ENCODE assay signal across 19 cellular contexts in the genomic region with DNA sequence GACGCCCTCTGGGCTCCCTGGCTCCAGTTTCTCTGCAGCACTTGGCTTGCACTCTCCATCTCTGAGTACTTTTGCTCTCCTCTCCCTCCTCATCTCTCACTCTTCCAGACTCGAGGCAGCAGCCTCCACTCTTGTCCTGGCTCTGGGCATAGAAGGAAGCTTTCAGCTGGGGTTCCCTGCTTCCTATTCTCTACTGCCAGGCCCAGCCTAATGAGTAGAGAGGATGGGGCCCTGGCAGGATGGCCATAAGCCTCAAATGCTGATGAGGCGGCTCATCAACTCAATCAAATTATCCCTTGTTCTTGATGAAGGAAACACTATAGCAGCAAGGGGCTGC. TPM values are rescaled to one million over a fixed set of nuclear protein-coding genes. Genes with fewer than 3 reads are reported as not detected.
DNase-seq lines count a peak whose midpoint lies in the region; ATAC-seq and TF ChIP-seq lines count a peak whose summit lies in the region.
"Had no signal": no experiment of that assay in that cellular context is flagged by ENCODE, and none has a peak within 500 bp of the region (broad histone marks: within the 10 kb centered on the region; RNA-seq: fewer than 3 reads in every experiment).

No MANE protein-coding gene starts in this region.

- H3K27me3 ChIP-seq in H9 (ENCODE audit: insufficient read depth, low read length) (no peaks in the 10 kb centered on the region), neuronal stem cell (ENCODE audit: control insufficient read depth in 3 of 3, insufficient read depth in 3 of 3, low read depth in 1 of 3, low read length in 3 of 3) (peaks cover 0 to 35% (median 0%) of the 10 kb centered on the region in 3 experiments), WERI-Rb-1 (ENCODE audit: insufficient read depth, low read depth, severe bottlenecking) (no peaks in the 10 kb centered on the region)

- H3K79me1 ChIP-seq in H9 (ENCODE audit: insufficient read depth, low read depth, low read length, poor library complexity, severe bottlenecking): no peaks in the 10 kb centered on the region
- no peaks in the 10 kb centered on the region for H3K79me1 ChIP-seq in neuronal stem cell (ENCODE audit: low read depth, low read length)

- no peak overlapping the region for H2BK120ac ChIP-seq in H9 (ENCODE audit: low read depth, low read length, poor library complexity, severe bottlenecking)
- H2BK120ac ChIP-seq in neuronal stem cell (ENCODE audit: low read depth, low read length): no peak overlapping the region

- no peaks in the 10 kb centered on the region for H3K4me1 ChIP-seq in H9 (ENCODE audit: insufficient read depth, low read length)
- no peaks in the 10 kb centered on the region for H3K4me1 ChIP-seq in neuronal stem cell (ENCODE audit: control insufficient read depth in 2 of 2, insufficient read depth in 1 of 2, low read depth in 1 of 2, low read length in 2 of 2)
- H3K4me1 ChIP-seq: Caco-2, HAP-1 had no signal

- no peak overlapping the region for H3K4me3 Mint-ChIP-seq in H9
- no peak overlapping the region for H3K4me3 Mint-ChIP-seq in central memory CD8-positive, alpha-beta T cell
- no peak overlapping the region for H3K4me3 Mint-ChIP-seq in stimulated activated effector memory CD8-positive, alpha-beta T cell treated with anti-CD3 and anti-CD28 coated beads, Interleukin-12 subunit alpha, Interleukin-12 subunit beta, amount 100 ng/mL, for 72 hours
- H3K4me3 Mint-ChIP-seq: CD4-positive, CD25-positive, alpha-beta regulatory T cell had no signal

- WGBS in H9 (ENCODE audit: extremely low coverage, insufficient read length, low lambda C conversion rate): no CpG with 5 or more reads among the region's 3 CpGs
- WGBS in neuronal stem cell (ENCODE audit: extremely low coverage in 2 of 2, insufficient read length in 2 of 2, insufficient replicate concordance in 1 of 2), 2 donors: no CpG with 5 or more reads among the region's 3 CpGs

- H2BK15ac ChIP-seq in H9 (ENCODE audit: low read depth, low read length): no peak overlapping the region
- no peak overlapping the region for H2BK15ac ChIP-seq in neuronal stem cell (ENCODE audit: low read length)

- H3K4me2 ChIP-seq in H9 (ENCODE audit: insufficient read depth, insufficient read length, low read length): no peak overlapping the region
- H3K4me2 ChIP-seq in neuronal stem cell (ENCODE audit: insufficient read depth, low read length, poor library complexity, severe bottlenecking): no peak overlapping the region

- no peak for ATAC-seq in central memory CD8-positive, alpha-beta T cell (replicated peaks; ENCODE audit: extremely low read depth, poor library complexity, severe bottlenecking)
- no peak for ATAC-seq in stimulated activated effector memory CD8-positive, alpha-beta T cell treated with anti-CD3 and anti-CD28 coated beads, Interleukin-12 subunit alpha, Interleukin-12 subunit beta, amount 100 ng/mL, for 72 hours
- no peak for ATAC-seq in HG03457 (IDR thresholded peaks at IDR 0.05; ENCODE audit: unreplicated experiment)
- no peak for ATAC-seq in GM21390 (IDR thresholded peaks at IDR 0.05; ENCODE audit: unreplicated experiment)

- no peak overlapping the region for H2BK12ac ChIP-seq in H9 (ENCODE audit: insufficient read length, low read depth, low read length)
- H2BK12ac ChIP-seq in neuronal stem cell (ENCODE audit: low read length): no peak overlapping the region

- H4K8ac ChIP-seq in H9 (replicated peaks; ENCODE audit: insufficient read length, low read depth, low read length): no peak overlapping the region
- peak overlapping the region; percentile 19 for H4K8ac ChIP-seq in neuronal stem cell (ENCODE audit: low read depth, low read length)

- H3K36me3 ChIP-seq in neuronal stem cell (replicated peaks in 1 of 2; ENCODE audit: control insufficient read depth in 2 of 2, insufficient read depth in 2 of 2, low read length in 2 of 2): no peaks in the 10 kb centered on the region
- H3K36me3 ChIP-seq in WERI-Rb-1: no peaks in the 10 kb centered on the region
- H3K36me3 ChIP-seq: HAP-1 had no signal

- H3K23ac ChIP-seq in H9 (ENCODE audit: insufficient read length, low read depth, low read length) (no peak overlapping the region), neuronal stem cell (ENCODE audit: low read depth, low read length, poor library complexity) (peak overlapping the region; percentile 73)

- H3K9ac ChIP-seq in H9 (ENCODE audit: extremely low read depth, insufficient read length, low read length): no peak overlapping the region
- no peak overlapping the region for H3K9ac ChIP-seq in neuronal stem cell (ENCODE audit: low read depth, low read length, poor library complexity)

- H3K9me3 ChIP-seq in H9 (ENCODE audit: control insufficient read depth, low read depth, low read length) (no peaks in the 10 kb centered on the region), neuronal stem cell (replicated peaks in 1 of 2; ENCODE audit: control insufficient read depth in 2 of 2, insufficient read depth in 1 of 2, low read depth in 1 of 2, low read length in 2 of 2) (no peaks in the 10 kb centered on the region), WERI-Rb-1 (ENCODE audit: severe bottlenecking) (no peaks in the 10 kb centered on the region)
- H3K9me3 ChIP-seq: Caco-2, HAP-1 had no signal

- H3K56ac ChIP-seq in H9 (ENCODE audit: insufficient read length, low read depth, low read length): no peak overlapping the region

- H3K27ac ChIP-seq in H9 (ENCODE audit: insufficient read length, low read depth, low read length) (no peak overlapping the region), neuronal stem cell (replicated peaks; ENCODE audit: low read length) (no peak overlapping the region), WERI-Rb-1 (no peak overlapping the region)
- H3K27ac ChIP-seq: HL-60 had no signal

- H3K4me1 Mint-ChIP-seq in H9: peaks cover 2 to 19% of the 10 kb centered on the region in 2 experiments
- no peaks in the 10 kb centered on the region for H3K4me1 Mint-ChIP-seq in central memory CD8-positive, alpha-beta T cell
- peaks cover 14% of the 10 kb centered on the region for H3K4me1 Mint-ChIP-seq in stimulated activated effector memory CD8-positive, alpha-beta T cell treated with anti-CD3 and anti-CD28 coated beads, Interleukin-12 subunit alpha, Interleukin-12 subunit beta, amount 100 ng/mL, for 72 hours

- H2BK5ac ChIP-seq in H9 (ENCODE audit: insufficient read length, low read length) (no peak overlapping the region), neuronal stem cell (ENCODE audit: low read length) (no peak overlapping the region)

- no peak overlapping the region for H4K5ac ChIP-seq in H9 (ENCODE audit: insufficient read length, low read depth, low read length)

- no peak for TF ChIP-seq CTCF in H9 (conservative IDR thresholded peaks at IDR 0.05)
- TF ChIP-seq CTCF in WERI-Rb-1 (IDR thresholded peaks at IDR 0.05; ENCODE audit: low read depth, low read length): no peak

- H3K14ac ChIP-seq in H9 (ENCODE audit: insufficient read depth, low read length) (no peak overlapping the region; the same call in 1 of the 2 replicates), neuronal stem cell (ENCODE audit: low read length) (no peak overlapping the region)

- H3K4ac ChIP-seq in H9 (ENCODE audit: low read depth, low read length): no peak overlapping the region
- H3K4ac ChIP-seq in neuronal stem cell (ENCODE audit: low read length): no peak overlapping the region

- H4K91ac ChIP-seq in H9 (ENCODE audit: insufficient read length, low read depth, low read length): no peak overlapping the region
- H4K91ac ChIP-seq in neuronal stem cell (ENCODE audit: low read depth, low read length, poor library complexity): no peak overlapping the region

- H2BK20ac ChIP-seq in H9 (ENCODE audit: low read depth, low read length, poor library complexity, severe bottlenecking): no peak overlapping the region

- H3K4me3 ChIP-seq in neuronal stem cell (ENCODE audit: low read length in 2 of 2) (no peak overlapping the region), WERI-Rb-1 (ENCODE audit: low read depth, low read length) (no peak overlapping the region)
- H3K4me3 ChIP-seq: HAP-1 had no signal

- no peaks in the 10 kb centered on the region for H3K79me2 ChIP-seq in H9 (ENCODE audit: insufficient read depth, low read length)

- H2AFZ ChIP-seq in H9 (ENCODE audit: low read length) (no peak overlapping the region), neuronal stem cell (ENCODE audit: low read length) (no peak overlapping the region)

- peaks cover 23% of the 10 kb centered on the region for H3K27me3 Mint-ChIP-seq in H9 (ENCODE audit: low read depth)
- peaks cover 31% of the 10 kb centered on the region for H3K27me3 Mint-ChIP-seq in central memory CD8-positive, alpha-beta T cell

- DNase-seq in H9: peak; percentile 3
- no peak for DNase-seq in central memory CD8-positive, alpha-beta T cell (ENCODE audit: low spot score in 2 of 2)
- DNase-seq in neuronal stem cell (ENCODE audit: low spot score): no peak
- no peak for DNase-seq in stimulated activated effector memory CD8-positive, alpha-beta T cell treated with anti-CD3 and anti-CD28 coated beads, Interleukin-12 subunit alpha, Interleukin-12 subunit beta, amount 100 ng/mL, for 72 hours (ENCODE audit: low spot score in 2 of 2)
- DNase-seq in hepatic stellate cell (ENCODE audit: low spot score): no peak
- no peak for DNase-seq in WERI-Rb-1
- DNase-seq: CD4-positive, CD25-positive, alpha-beta regulatory T cell; Kasumi-1; MM.1S; NCI-H1694; NCI-H446; OCI-M1; SIG-M5 had no signal

- H3K27ac Mint-ChIP-seq in H9: peak overlapping the region in 1 of 3 experiments; percentile 17; a peak in 1 of 7 replicates
- peak overlapping the region; percentile 65 for H3K27ac Mint-ChIP-seq in central memory CD8-positive, alpha-beta T cell (ENCODE audit: low read depth)
- H3K27ac Mint-ChIP-seq in stimulated activated effector memory CD8-positive, alpha-beta T cell treated with anti-CD3 and anti-CD28 coated beads, Interleukin-12 subunit alpha, Interleukin-12 subunit beta, amount 100 ng/mL, for 72 hours: peak overlapping the region; percentile 44
- H3K27ac Mint-ChIP-seq: CD4-positive, CD25-positive, alpha-beta regulatory T cell had no signal

- H3K9me3 Mint-ChIP-seq in H9: no peaks in the 10 kb centered on the region; a peak in 1 of 5 replicates
- H3K9me3 Mint-ChIP-seq in central memory CD8-positive, alpha-beta T cell: no peaks in the 10 kb centered on the region
- H3K9me3 Mint-ChIP-seq in stimulated activated effector memory CD8-positive, alpha-beta T cell treated with anti-CD3 and anti-CD28 coated beads, Interleukin-12 subunit alpha, Interleukin-12 subunit beta, amount 100 ng/mL, for 72 hours: no peaks in the 10 kb centered on the region
- H3K9me3 Mint-ChIP-seq: CD4-positive, CD25-positive, alpha-beta regulatory T cell; IgD-negative memory B cell had no signal

- H3K23me2 ChIP-seq in H9 (ENCODE audit: insufficient read length, low read depth, low read length, poor library complexity, severe bottlenecking): no peaks in the 10 kb centered on the region

- H3K18ac ChIP-seq in H9 (ENCODE audit: insufficient read length, low read depth, low read length) (no peak overlapping the region), neuronal stem cell (ENCODE audit: low read length) (no peak overlapping the region)

- H3T11ph ChIP-seq in H9 (ENCODE audit: low read length): no peak overlapping the region

- no peaks in the 10 kb centered on the region for H4K20me1 ChIP-seq in H9 (ENCODE audit: control insufficient read depth, insufficient read depth, insufficient read length)

- H2AK5ac ChIP-seq in H9 (ENCODE audit: insufficient read length, low read length) (no peak overlapping the region), neuronal stem cell (ENCODE audit: low read depth, low read length) (peak overlapping the region; percentile 32)

- no peaks in the 10 kb centered on the region for H3K36me3 Mint-ChIP-seq in H9 (ENCODE audit: insufficient read depth in 1 of 3, low read depth in 3 of 3)
- no peaks in the 10 kb centered on the region for H3K36me3 Mint-ChIP-seq in central memory CD8-positive, alpha-beta T cell (ENCODE audit: insufficient read depth)
- no peaks in the 10 kb centered on the region for H3K36me3 Mint-ChIP-seq in stimulated activated effector memory CD8-positive, alpha-beta T cell treated with anti-CD3 and anti-CD28 coated beads, Interleukin-12 subunit alpha, Interleukin-12 subunit beta, amount 100 ng/mL, for 72 hours
- H3K36me3 Mint-ChIP-seq: CD4-positive, CD25-positive, alpha-beta regulatory T cell had no signal

RNA-seq across cellular contexts. Expression of gene NEURL1, which starts 55.8 kb away (rescaled TPM):
- total RNA-seq in H9 (2021): 0.92 and 1.2 TPM in 2 replicates
- polyA plus RNA-seq in neuronal stem cell (2013, experiment 1 of 2): 1.4 TPM
- 1.7 TPM for polyA plus RNA-seq in neuronal stem cell (2013, experiment 2 of 2)
